18 cellular contexts compared by ENCODE assay signal in genomic region chr12:66049538-66050282, GRCh38.
"Had no signal": no experiment of that assay in that cellular context is flagged by ENCODE, and none has a peak within 500 bp of the region (broad histone marks: within the 10 kb centered on the region; RNA-seq: fewer than 3 reads in every experiment).

No MANE protein-coding gene starts in this region.

- H3K4me3 ChIP-seq: ascending aorta, esophagus squamous epithelium, lower lobe of right lung, neural progenitor cell, thoracic aorta, upper lobe of left lung had no signal

- H3K4me1 Mint-ChIP-seq: central memory CD8-positive, alpha-beta T cell; naive thymus-derived CD4-positive, alpha-beta T cell had no signal

- H3K27ac ChIP-seq: ascending aorta, brain microvascular endothelial cell, esophagus squamous epithelium, foreskin keratinocyte, lower lobe of right lung, neural progenitor cell, thoracic aorta, upper lobe of left lung had no signal

- H3K9me3 Mint-ChIP-seq: activated CD4-positive, alpha-beta memory T cell treated with anti-CD3 and anti-CD28 coated beads for 36 hours; activated naive CD4-positive, alpha-beta T cell treated with anti-CD3 and anti-CD28 coated beads for 36 hours; central memory CD8-positive, alpha-beta T cell; effector memory CD8-positive, alpha-beta T cell; naive thymus-derived CD4-positive, alpha-beta T cell; neural progenitor cell had no signal

- H3K4me2 ChIP-seq: neural progenitor cell had no signal

- H3K4me1 ChIP-seq: ascending aorta, esophagus squamous epithelium, lower lobe of right lung, neural progenitor cell, upper lobe of left lung had no signal

- H3K27me3 ChIP-seq: ascending aorta, brain microvascular endothelial cell, esophagus squamous epithelium, foreskin keratinocyte, neural progenitor cell, upper lobe of left lung had no signal

- H2AFZ ChIP-seq: neural progenitor cell had no signal

- DNase-seq: activated CD4-positive, alpha-beta memory T cell treated with anti-CD3 and anti-CD28 coated beads for 36 hours; activated CD4-positive, alpha-beta T cell treated with anti-CD3 and anti-CD28 coated beads for 48 hours; activated naive CD4-positive, alpha-beta T cell treated with anti-CD3 and anti-CD28 coated beads for 36 hours; activated T-cell treated with anti-CD3 and anti-CD28 coated beads, Interleukin-2, amount 50 U/mL, for 48 hours; brain microvascular endothelial cell; effector memory CD8-positive, alpha-beta T cell; esophagus squamous epithelium; kidney; lower lobe of right lung; naive thymus-derived CD4-positive, alpha-beta T cell; stimulated activated CD4-positive, alpha-beta T cell treated with anti-CD3 and anti-CD28 coated beads, Interleukin-4, amount 100 ng/mL, for 24 hours; stimulated activated naive CD4-positive, alpha-beta T cell treated with Interleukin-2 at 50 U/mL for 16 hours; upper lobe of left lung had no signal

- ATAC-seq: effector memory CD8-positive, alpha-beta T cell; foreskin keratinocyte; naive thymus-derived CD4-positive, alpha-beta T cell had no signal

- H3K36me3 ChIP-seq: ascending aorta, brain microvascular endothelial cell, esophagus squamous epithelium, lower lobe of right lung, neural progenitor cell, thoracic aorta, upper lobe of left lung had no signal

- H3K9me3 ChIP-seq: ascending aorta, esophagus squamous epithelium, lower lobe of right lung, thoracic aorta, upper lobe of left lung had no signal

- H3K9ac ChIP-seq: neural progenitor cell had no signal

- H3K27ac Mint-ChIP-seq: activated CD4-positive, alpha-beta memory T cell treated with anti-CD3 and anti-CD28 coated beads for 36 hours; activated naive CD4-positive, alpha-beta T cell treated with anti-CD3 and anti-CD28 coated beads for 36 hours; effector memory CD8-positive, alpha-beta T cell; naive thymus-derived CD4-positive, alpha-beta T cell; neural progenitor cell had no signal

- H3K4me3 Mint-ChIP-seq: activated CD4-positive, alpha-beta memory T cell treated with anti-CD3 and anti-CD28 coated beads for 36 hours; activated naive CD4-positive, alpha-beta T cell treated with anti-CD3 and anti-CD28 coated beads for 36 hours; central memory CD8-positive, alpha-beta T cell; effector memory CD8-positive, alpha-beta T cell; naive thymus-derived CD4-positive, alpha-beta T cell; neural progenitor cell had no signal

- H3K36me3 Mint-ChIP-seq: activated CD4-positive, alpha-beta memory T cell treated with anti-CD3 and anti-CD28 coated beads for 36 hours; naive thymus-derived CD4-positive, alpha-beta T cell; neural progenitor cell had no signal
